ENCODE assay signal across 8 cellular contexts in genomic region chr19:29858000-29858596, GRCh38. TPM values are rescaled to one million over a fixed set of nuclear protein-coding genes. Genes with fewer than 3 reads are reported as not detected.
A peak's percentile ranks its signal among the peaks of the same experiment; 100 is the strongest.
DNase-seq lines count a peak whose midpoint lies in the region; ATAC-seq, FAIRE-seq and TF ChIP-seq lines count a peak whose summit lies in the region.
"Had no signal": no experiment of that assay in that cellular context is flagged by ENCODE, and none has a peak within 500 bp of the region (broad histone marks: within the 10 kb centered on the region; RNA-seq: fewer than 3 reads in every experiment).

No MANE protein-coding gene starts in this region.

- ATAC-seq in HG02981 (IDR thresholded peaks at IDR 0.05; ENCODE audit: unreplicated experiment) = no peak

- no peaks in the 10 kb centered on the region for H4K20me1 ChIP-seq in keratinocyte (ENCODE audit: control insufficient read depth, extremely low read depth, insufficient read depth, low read length)

- in situ Hi-C loops in GM13976 (cut with MboI; ENCODE audit: low sequenced_read_pairs, unreplicated experiment) (loop anchor here (25.0 kb wide), 1 partner anchor 804 kb away; no protein-coding TSS in a partner anchor), transverse colon (cut with MboI; ENCODE audit: low pct_ligation_motif_present in 1 of 4, low pct_unique_long_range_greater_than_20kb in 1 of 4, low sequenced_read_pairs in 3 of 4) (loop anchor here in 1 of 4 donors (25.0 kb wide), 1 partner anchor 96 kb away; no protein-coding TSS in a partner anchor)

- no peaks in the 10 kb centered on the region for H3K4me1 ChIP-seq in keratinocyte (ENCODE audit: control insufficient read depth, extremely low read depth, insufficient read depth, low read length)
- H3K4me1 ChIP-seq in transverse colon = no peaks in the 10 kb centered on the region
- H3K4me1 ChIP-seq: SJSA1 had no signal

- no peaks in the 10 kb centered on the region for H3K9me3 ChIP-seq in keratinocyte (ENCODE audit: control insufficient read depth, low read depth, low read length)
- H3K9me3 ChIP-seq in transverse colon = no peaks in the 10 kb centered on the region
- H3K9me3 ChIP-seq: SJSA1 had no signal

- dilution Hi-C loops in keratinocyte (cut with MboI; ENCODE audit: extremely low pct_ligation_motif_present, low sequenced_read_pairs) = no loop called here

- H3K27me3 ChIP-seq in keratinocyte (ENCODE audit: control insufficient read depth, extremely low read depth, insufficient read depth, low read length) = no peaks in the 10 kb centered on the region
- peaks cover 16% of the 10 kb centered on the region for H3K27me3 ChIP-seq in transverse colon

- DNase-seq in GM13976 (ENCODE audit: low spot score) (peak; percentile 76), NCI-H1105 treated with DMSO at 0.1 percent for 48 hours (lab: John Stamatoyannopoulos, UW) (peak; percentile 51), keratinocyte (ENCODE audit: low read depth, low spot score) (no peak), transverse colon (peak; percentile 34), ecto neural progenitor cell (ENCODE audit: low spot score) (no peak)
- DNase-seq in activated naive CD4-positive, alpha-beta T cell treated with anti-CD3 and anti-CD28 coated beads for 36 hours = peak; percentile 58

- H3K4me2 ChIP-seq in keratinocyte (ENCODE audit: control insufficient read depth, extremely low read depth, insufficient read depth, low read depth, low read length) = no peak overlapping the region

- H3K79me2 ChIP-seq in keratinocyte (ENCODE audit: control insufficient read depth, insufficient read depth, low read length) = no peaks in the 10 kb centered on the region

- peak; percentile 63 for TF ChIP-seq CTCF in GM13976 (IDR thresholded peaks at IDR 0.05; ENCODE audit: borderline replicate concordance, control extremely low read depth, extremely low read depth, insufficient read depth, missing control alignments)
- peak; percentile 58 to 92 (median 80) for TF ChIP-seq CTCF in keratinocyte (optimal IDR thresholded peaks at IDR 0.05 in 1 of 3, IDR thresholded peaks at IDR 0.05 in 1 of 3, conservative IDR thresholded peaks at IDR 0.05 in 1 of 3; ENCODE audit: extremely low read depth in 1 of 3, insufficient read depth in 2 of 3, low read length in 3 of 3)
- TF ChIP-seq CTCF in transverse colon (IDR thresholded peaks at IDR 0.05) = peak; percentile 42 to 65 (median 55)

- no peak for FAIRE-seq in keratinocyte (lab: Jason Lieb, UNC)

- no peak overlapping the region for H3K4me3 Mint-ChIP-seq in activated naive CD4-positive, alpha-beta T cell treated with anti-CD3 and anti-CD28 coated beads for 36 hours

- H3K27ac ChIP-seq in keratinocyte (ENCODE audit: control insufficient read depth, insufficient read depth, low read length) (no peak overlapping the region), transverse colon (no peak overlapping the region)
- H3K27ac ChIP-seq: SJSA1 had no signal

- H3K9ac ChIP-seq in keratinocyte (ENCODE audit: control insufficient read depth, extremely low read depth, insufficient read depth, low read length) = no peak overlapping the region

- H3K9me3 Mint-ChIP-seq in activated naive CD4-positive, alpha-beta T cell treated with anti-CD3 and anti-CD28 coated beads for 36 hours = no peaks in the 10 kb centered on the region

- no peaks in the 10 kb centered on the region for H3K36me3 ChIP-seq in keratinocyte (ENCODE audit: control insufficient read depth in 2 of 2, extremely low read depth in 1 of 2, insufficient read depth in 2 of 2, low read length in 2 of 2)
- H3K36me3 ChIP-seq in transverse colon = no peaks in the 10 kb centered on the region
- H3K36me3 ChIP-seq: SJSA1 had no signal

- CTCF ChIA-PET in activated naive CD4-positive, alpha-beta T cell treated with anti-CD3 and anti-CD28 coated beads for 36 hours (lab: Charles Lee) = interaction anchor here (0.5 to 2.2 kb wide), 25 partner anchors 9 to 252 kb away, joined by 3 to 16 read pairs (median 4); partner anchors contain the start of gene POP4

- 15% methylated on average over 9 of the region's 9 CpGs; no CpG with 5 or more reads in 1 of the 2 donors for WGBS in transverse colon (ENCODE audit: low coverage in 1 of 2), 2 donors

- no peak overlapping the region for H3K27ac Mint-ChIP-seq in activated naive CD4-positive, alpha-beta T cell treated with anti-CD3 and anti-CD28 coated beads for 36 hours

- no peak overlapping the region for H2AFZ ChIP-seq in keratinocyte (ENCODE audit: control insufficient read depth, low read length)

- no peaks in the 10 kb centered on the region for H3K27me3 Mint-ChIP-seq in activated naive CD4-positive, alpha-beta T cell treated with anti-CD3 and anti-CD28 coated beads for 36 hours (ENCODE audit: low read depth)

- no peak for TF ChIP-seq EP300 in transverse colon (IDR thresholded peaks at IDR 0.05; ENCODE audit: low read depth)

- H3K4me1 Mint-ChIP-seq in activated naive CD4-positive, alpha-beta T cell treated with anti-CD3 and anti-CD28 coated beads for 36 hours (ENCODE audit: low read depth) = peaks cover 3% of the 10 kb centered on the region

- H3K9me1 ChIP-seq in keratinocyte (ENCODE audit: control insufficient read depth, extremely low read depth, insufficient read depth, low read length) = no peaks in the 10 kb centered on the region

- no peaks in the 10 kb centered on the region for H3K36me3 Mint-ChIP-seq in activated naive CD4-positive, alpha-beta T cell treated with anti-CD3 and anti-CD28 coated beads for 36 hours (ENCODE audit: low read depth)

- TF ChIP-seq POLR2A in transverse colon (IDR thresholded peaks at IDR 0.05) = no peak

- intact Hi-C loops in activated naive CD4-positive, alpha-beta T cell treated with anti-CD3 and anti-CD28 coated beads for 36 hours (cut with micrococcal nuclease) = loop anchor here (5.0 kb wide), 1 partner anchor 794 kb away; no protein-coding TSS in a partner anchor
- intact Hi-C loops in transverse colon (cut with DNase I; ENCODE audit: low total_unique reads) = no loop called here

- H3K4me3 ChIP-seq in keratinocyte (ENCODE audit: control insufficient read depth in 2 of 3, extremely low read depth in 1 of 3, insufficient read depth in 2 of 3, low read depth in 1 of 3, low read length in 3 of 3) (no peak overlapping the region), transverse colon (no peak overlapping the region)
- H3K4me3 ChIP-seq: SJSA1 had no signal

RNA-seq across cellular contexts. Expression of gene CCNE1, which starts 46.3 kb away (rescaled TPM):
- total RNA-seq in activated naive CD4-positive, alpha-beta T cell treated with anti-CD3 and anti-CD28 coated beads for 36 hours = 10 to 100 TPM; 31.2 to 34.1 TPM
- polyA plus RNA-seq in keratinocyte = 10.0 to 11.2 TPM (median 10.1 TPM) in 3 replicates
- polyA plus RNA-seq in keratinocyte (2011; ENCODE audit: low read depth) = 2.1 TPM
- polyA plus RNA-seq in keratinocyte (2011; cell fraction: cytosol; rRNA removed) = 10.5 and 11.2 TPM in 2 replicates
- 13.2 and 13.8 TPM in 2 replicates for polyA plus RNA-seq in keratinocyte (2011; cell fraction: nucleus; rRNA removed)
- polyA plus RNA-seq in keratinocyte (2012; ENCODE audit: low replicate concordance) = 7.5 and 8.3 TPM in 2 replicates
- 5.6 to 7.7 TPM (median 6.9 TPM) in 3 replicates for polyA minus RNA-seq in keratinocyte
- 5.0 TPM for polyA minus RNA-seq in keratinocyte (2011; cell fraction: cytosol; rRNA and poly(A)+ RNA removed)
- polyA minus RNA-seq in keratinocyte (2011; cell fraction: nucleus; rRNA and poly(A)+ RNA removed) = 1.9 and 3.2 TPM in 2 replicates
- 10 to 100 TPM in 1 of 4 donors, 1 to 10 TPM in 3; 1.7 to 30.3 (median 5.8) TPM for total RNA-seq in transverse colon

Comparison
In these comparisons a context has a peak if more than half of its experiments do, and no peak if none do; other contexts are left out.
1. DNase-seq: peak in GM13976 (single experiment), NCI-H1105 treated with DMSO at 0.1 percent for 48 hours (single experiment), activated naive CD4-positive, alpha-beta T cell treated with anti-CD3 and anti-CD28 coated beads for 36 hours (single experiment) and transverse colon (single experiment); none in keratinocyte (single experiment) and ecto neural progenitor cell (single experiment).
2. Peak in every context shown above with its lines, with median percentiles within 50 percentile points of each other: CTCF ChIP-seq.